In genomic region chr3:61894988-61895935, GRCh38 we compare ENCODE assay signal across 9 cellular contexts.
DNase-seq lines count a peak whose midpoint lies in the region; ATAC-seq and TF ChIP-seq lines count a peak whose summit lies in the region.
"Had no signal": no experiment of that assay in that cellular context is flagged by ENCODE, and none has a peak within 500 bp of the region (broad histone marks: within the 10 kb centered on the region; RNA-seq: fewer than 3 reads in every experiment).

No MANE protein-coding gene starts in this region.

- H3K27me3 ChIP-seq in SJCRH30 (no peaks in the 10 kb centered on the region), lung (ENCODE audit: control insufficient read depth, insufficient read depth) (no peaks in the 10 kb centered on the region)

- H3K27me3 Mint-ChIP-seq in stimulated activated memory B cell treated with anti-CD40 and anti-IgM and Interleukin-4, amounts not matched to agents 10 μg/mL and 1 μg/mL and 100 μg/mL, for 72 hours = no peaks in the 10 kb centered on the region

- WGBS in lung, 2 donors = 27 to 32% methylated on average over 7 of the region's 7 CpGs

- TF ChIP-seq CTCF in cardiac fibroblast (IDR thresholded peaks at IDR 0.05; ENCODE audit: low read depth, low read length) (no peak), lung (IDR thresholded peaks at IDR 0.05; ENCODE audit: control extremely low read depth, extremely low read depth) (no peak)

- H3K4me3 Mint-ChIP-seq in stimulated activated memory B cell treated with anti-CD40 and anti-IgM and Interleukin-4, amounts not matched to agents 10 μg/mL and 1 μg/mL and 100 μg/mL, for 72 hours = no peak overlapping the region
- H3K4me3 Mint-ChIP-seq: activated naive CD4-positive, alpha-beta T cell treated with anti-CD3 and anti-CD28 coated beads, Interleukin-2, amount 50 U/mL, for 24 hours had no signal

- H3K4me1 Mint-ChIP-seq in stimulated activated memory B cell treated with anti-CD40 and anti-IgM and Interleukin-4, amounts not matched to agents 10 μg/mL and 1 μg/mL and 100 μg/mL, for 72 hours = peaks cover 19% of the 10 kb centered on the region

- H3K36me3 ChIP-seq in SJCRH30 = no peaks in the 10 kb centered on the region
- H3K36me3 ChIP-seq in lung (ENCODE audit: control insufficient read depth in 2 of 2, insufficient read depth in 2 of 2, low read length in 2 of 2) = no peaks in the 10 kb centered on the region

- H3K9me3 ChIP-seq in SJCRH30 (replicated peaks) (no peaks in the 10 kb centered on the region), lung (ENCODE audit: control insufficient read depth in 2 of 2, insufficient read depth in 1 of 2, low read length in 1 of 2) (no peaks in the 10 kb centered on the region)

- no peaks in the 10 kb centered on the region for H3K9me3 Mint-ChIP-seq in stimulated activated memory B cell treated with anti-CD40 and anti-IgM and Interleukin-4, amounts not matched to agents 10 μg/mL and 1 μg/mL and 100 μg/mL, for 72 hours
- H3K9me3 Mint-ChIP-seq: activated naive CD4-positive, alpha-beta T cell treated with anti-CD3 and anti-CD28 coated beads, Interleukin-2, amount 50 U/mL, for 24 hours had no signal

- H3K27ac ChIP-seq in SJCRH30 = peak overlapping the region; percentile 67
- H3K27ac ChIP-seq in lung (ENCODE audit: low read depth in 1 of 2, low read length in 1 of 2) = peak overlapping the region; percentile 64 to 79

- peak overlapping the region; percentile 72 for H3K27ac Mint-ChIP-seq in stimulated activated memory B cell treated with anti-CD40 and anti-IgM and Interleukin-4, amounts not matched to agents 10 μg/mL and 1 μg/mL and 100 μg/mL, for 72 hours
- H3K27ac Mint-ChIP-seq: activated naive CD4-positive, alpha-beta T cell treated with anti-CD3 and anti-CD28 coated beads, Interleukin-2, amount 50 U/mL, for 24 hours had no signal

- ATAC-seq in GM19438 (IDR thresholded peaks at IDR 0.05; ENCODE audit: low read depth, unreplicated experiment) (peak; percentile 99), HG03354 (IDR thresholded peaks at IDR 0.05; ENCODE audit: poor library complexity, severe bottlenecking, unreplicated experiment) (peak; percentile 97), lung (ENCODE audit: insufficient read depth, low FRiP score) (peak; percentile 87)
- peak; percentile 93 for ATAC-seq in stimulated activated memory B cell treated with anti-CD40 and anti-IgM and Interleukin-4, amounts not matched to agents 10 μg/mL and 1 μg/mL and 100 μg/mL, for 72 hours

- H3K36me3 Mint-ChIP-seq in stimulated activated memory B cell treated with anti-CD40 and anti-IgM and Interleukin-4, amounts not matched to agents 10 μg/mL and 1 μg/mL and 100 μg/mL, for 72 hours = no peaks in the 10 kb centered on the region
- H3K36me3 Mint-ChIP-seq: activated naive CD4-positive, alpha-beta T cell treated with anti-CD3 and anti-CD28 coated beads, Interleukin-2, amount 50 U/mL, for 24 hours had no signal

- no peak overlapping the region for H3K4me3 ChIP-seq in SJCRH30
- no peak overlapping the region for H3K4me3 ChIP-seq in cardiac fibroblast (replicated peaks in 1 of 2; ENCODE audit: low read depth in 2 of 2, low read length in 2 of 2)
- H3K4me3 ChIP-seq in lung = no peak overlapping the region

- DNase-seq in ELF-1 (ENCODE audit: low read depth, low spot score) = peak; percentile 61
- DNase-seq in SJCRH30 = peak; percentile 86 to 94
- peak; percentile 86 to 89 for DNase-seq in cardiac fibroblast (ENCODE audit: low read depth in 2 of 2)
- peak; percentile 77 for DNase-seq in lung (ENCODE audit: low spot score)
- no peak for DNase-seq in cerebellum (ENCODE audit: low spot score)

- peaks cover 36% of the 10 kb centered on the region for H3K4me1 ChIP-seq in SJCRH30
- H3K4me1 ChIP-seq in lung (ENCODE audit: control insufficient read depth in 2 of 2, insufficient read depth in 2 of 2, low read length in 2 of 2) = peaks cover 2 to 16% of the 10 kb centered on the region in 2 donors
